18 cellular contexts compared by ENCODE assay signal in genomic region chr4:55087930-55088293, GRCh38. TPM values are rescaled to one million over a fixed set of nuclear protein-coding genes. Genes with fewer than 3 reads are reported as not detected.
"Had no signal": no experiment of that assay in that cellular context is flagged by ENCODE, and none has a peak within 500 bp of the region (broad histone marks: within the 10 kb centered on the region; RNA-seq: fewer than 3 reads in every experiment).

No MANE protein-coding gene starts in this region.

- DNase-seq: activated B cell treated with CpG ODN at 0.5 μM for 24 hours; activated gamma-delta T cell; activated T-cell treated with anti-CD3 and anti-CD28 coated beads, Interleukin-2, amount 50 U/mL, for 4 hours; aorta; effector CD8-positive, alpha-beta T cell; kidney; nephron progenitor cell; stimulated activated CD4-positive, alpha-beta T cell treated with anti-CD3 and anti-CD28 coated beads, Interleukin-2, amount 100 ng/mL, for 48 hours; stimulated activated naive CD4-positive, alpha-beta T cell treated with Interleukin-2 at 50 U/mL for 16 hours; T-helper 17 cell had no signal

- ATAC-seq: activated T-cell treated with anti-CD3 and anti-CD28 coated beads, Interleukin-2, amount 50 U/mL, for 4 hours; SK-N-SH treated with all-trans-retinoic acid at 6 μM for 48 hours; T-helper 17 cell had no signal

- H3K27ac ChIP-seq: cardiac muscle cell, coronary artery, epithelial cell of prostate, hepatocyte, thoracic aorta had no signal

- H3K27me3 Mint-ChIP-seq: activated B cell treated with CpG ODN at 0.5 μM for 24 hours had no signal

- H3K36me3 Mint-ChIP-seq: activated naive CD8-positive, alpha-beta T cell had no signal

- H3K27me3 ChIP-seq: cardiac muscle cell, hepatocyte had no signal

- H3K36me3 ChIP-seq: thoracic aorta had no signal

- H3K4me3 ChIP-seq: cardiac muscle cell, coronary artery, hepatocyte, thoracic aorta had no signal

- H3K9me3 Mint-ChIP-seq: activated B cell treated with CpG ODN at 0.5 μM for 24 hours; activated T-cell treated with anti-CD3 and anti-CD28 coated beads, Interleukin-2, amount 50 U/mL, for 4 hours; nephron progenitor cell had no signal

- H3K79me2 ChIP-seq: hepatocyte had no signal

- H3K4me3 Mint-ChIP-seq: activated B cell treated with CpG ODN at 0.5 μM for 24 hours; activated naive CD8-positive, alpha-beta T cell; activated T-cell treated with anti-CD3 and anti-CD28 coated beads, Interleukin-2, amount 50 U/mL, for 4 hours; nephron progenitor cell; T-helper 17 cell had no signal

- H3K4me1 Mint-ChIP-seq: activated B cell treated with CpG ODN at 0.5 μM for 24 hours, T-helper 17 cell had no signal

- H2AFZ ChIP-seq: hepatocyte had no signal

- H3K27ac Mint-ChIP-seq: activated B cell treated with CpG ODN at 0.5 μM for 24 hours; activated naive CD8-positive, alpha-beta T cell; nephron progenitor cell; T-helper 17 cell had no signal

- H3K4me2 ChIP-seq: hepatocyte had no signal

RNA-seq across cellular contexts. Expression of gene KDR, which starts 37.5 kb away (rescaled TPM):
- total RNA-seq: activated B cell treated with CpG ODN at 0.5 μM for 24 hours, osteoblast, T-helper 17 cell had no signal
